12 cellular contexts compared by ENCODE assay signal in genomic region chr1:46369542-46370213, GRCh38. TPM values are rescaled to one million over a fixed set of nuclear protein-coding genes. Genes with fewer than 3 reads are reported as not detected.
A peak's percentile ranks its signal among the peaks of the same experiment; 100 is the strongest.
DNase-seq lines count a peak whose midpoint lies in the region; ATAC-seq and TF ChIP-seq lines count a peak whose summit lies in the region.
"Had no signal": no experiment of that assay in that cellular context is flagged by ENCODE, and none has a peak within 500 bp of the region (broad histone marks: within the 10 kb centered on the region; RNA-seq: fewer than 3 reads in every experiment).

No MANE protein-coding gene starts in this region.

- CTCF ChIA-PET in A673 (lab: Charles Lee): no interaction called here

- H3K4me1 ChIP-seq in A673 (ENCODE audit: insufficient read depth, low read length, poor library complexity, severe bottlenecking): no peaks in the 10 kb centered on the region
- no peaks in the 10 kb centered on the region for H3K4me1 ChIP-seq in mesendoderm (ENCODE audit: control insufficient read depth, low read depth, low read length)
- H3K4me1 ChIP-seq: gastroesophageal sphincter had no signal

- H3K27ac ChIP-seq in A673 (ENCODE audit: low read depth, low read length, poor library complexity, severe bottlenecking) (no peak overlapping the region), mesendoderm (ENCODE audit: low read depth, low read length) (no peak overlapping the region)
- H3K27ac ChIP-seq: gastroesophageal sphincter had no signal

- no peak overlapping the region for H2BK15ac ChIP-seq in mesendoderm (replicated peaks; ENCODE audit: low read depth)

- no peak overlapping the region for H3K23ac ChIP-seq in mesendoderm (ENCODE audit: low read length)

- no peaks in the 10 kb centered on the region for H3K9me3 ChIP-seq in A673 (ENCODE audit: low read depth, low read length, poor library complexity, severe bottlenecking)
- H3K9me3 ChIP-seq: gastroesophageal sphincter had no signal

- no peak overlapping the region for H2BK120ac ChIP-seq in mesendoderm (ENCODE audit: low read depth, low read length)

- no peak overlapping the region for H3K4me2 ChIP-seq in mesendoderm (ENCODE audit: low read length)

- BruUV-seq in A673 (replicated peaks; lab: Mats Ljungman, UMichigan): TSS peak; percentile 25

- H3K36me3 ChIP-seq in A673 (ENCODE audit: insufficient read depth, low read length, poor library complexity, severe bottlenecking) (no peaks in the 10 kb centered on the region), mesendoderm (ENCODE audit: control insufficient read depth, insufficient read depth, low read length) (no peaks in the 10 kb centered on the region)

- H3K27me3 ChIP-seq in A673 (replicated peaks; ENCODE audit: insufficient read depth, low read depth, low read length, poor library complexity) (no peaks in the 10 kb centered on the region), mesendoderm (ENCODE audit: insufficient read depth, low read length, poor library complexity) (no peaks in the 10 kb centered on the region)
- H3K27me3 ChIP-seq: gastroesophageal sphincter had no signal

- no peak overlapping the region for H3K9ac ChIP-seq in mesendoderm (ENCODE audit: low read length)

- no peak overlapping the region for H4K5ac ChIP-seq in mesendoderm (ENCODE audit: low read length)

- no peak overlapping the region for H3K56ac ChIP-seq in mesendoderm (ENCODE audit: low read length)

- intact Hi-C loops in A673 (cut with micrococcal nuclease; ENCODE audit: unreplicated experiment): no loop called here

- no peak overlapping the region for H3K4me3 ChIP-seq in A673 (ENCODE audit: low read depth, low read length, poor library complexity, severe bottlenecking)
- H3K4me3 ChIP-seq in fibroblast of mammary gland (ENCODE audit: control insufficient read depth, low read depth, low read length): no peak overlapping the region
- no peak overlapping the region for H3K4me3 ChIP-seq in mesendoderm (ENCODE audit: low read length)
- H3K4me3 ChIP-seq: gastroesophageal sphincter had no signal

- no peaks in the 10 kb centered on the region for H3K79me2 ChIP-seq in mesendoderm (ENCODE audit: control insufficient read depth, insufficient read depth, low read length)

- H2AK5ac ChIP-seq in mesendoderm (ENCODE audit: low read length): no peak overlapping the region

- no peak overlapping the region for H3K4ac ChIP-seq in mesendoderm (ENCODE audit: low read depth, low read length)

- peak; percentile 18 for ATAC-seq in GM18502 (IDR thresholded peaks at IDR 0.05; ENCODE audit: poor library complexity, unreplicated experiment)
- ATAC-seq: gastroesophageal sphincter had no signal

- no peak overlapping the region for H4K8ac ChIP-seq in mesendoderm (ENCODE audit: low read depth, low read length)

- POLR2A ChIA-PET in A673 (lab: Charles Lee; ENCODE audit: low non-redundant PET): no interaction called here

- WGBS in mesendoderm (ENCODE audit: extremely low coverage, insufficient coverage, low lambda C conversion rate): no CpG with 5 or more reads among the region's 4 CpGs

- DNase-seq in A673 (ENCODE audit: low spot score) (no peak), OCI-M1 (lab: John Stamatoyannopoulos, UW) (peak; percentile 80), fibroblast of mammary gland (ENCODE audit: low read depth) (peak; percentile 22), NCI-H774 (lab: John Stamatoyannopoulos, UW) (no peak), NCI-H1417 treated with DMSO at 0.1 percent for 48 hours (lab: John Stamatoyannopoulos, UW) (no peak), mesendoderm (no peak), SW 1271 (lab: John Stamatoyannopoulos, UW) (no peak)
- DNase-seq: activated gamma-delta T cell treated with Interleukin-2 at 50 U/mL for 16 hours; CD4-positive, alpha-beta T cell; NCI-H446 treated with DMSO at 0.1 percent for 48 hours had no signal

- no peaks in the 10 kb centered on the region for H3K79me1 ChIP-seq in mesendoderm (ENCODE audit: low read length)

- H3K18ac ChIP-seq in mesendoderm (ENCODE audit: low read length): no peak overlapping the region

- TF ChIP-seq CTCF in A673 (conservative IDR thresholded peaks at IDR 0.05; ENCODE audit: low read depth, low read length) (no peak), fibroblast of mammary gland (conservative IDR thresholded peaks at IDR 0.05; ENCODE audit: control insufficient read depth, insufficient read depth, low read depth, low read length) (no peak)

- H2BK5ac ChIP-seq in mesendoderm (ENCODE audit: low read length): no peak overlapping the region

RNA-seq across cellular contexts. Expression of gene FAAH, which starts 24.4 kb away (rescaled TPM):
- total RNA-seq in A673 (2021): 3.2 and 3.4 TPM in 2 replicates
- polyA plus RNA-seq in mesendoderm (2013, experiment 1 of 2): 3.3 TPM
- 3.3 TPM for polyA plus RNA-seq in mesendoderm (2013, experiment 2 of 2)

RNA-seq across cellular contexts. Expression of gene NSUN4, which starts 29.1 kb away (rescaled TPM):
- total RNA-seq in A673 (2021): 30.7 and 31.7 TPM in 2 replicates
- polyA plus RNA-seq in mesendoderm (2013, experiment 1 of 2): 15.9 TPM
- 16.9 TPM for polyA plus RNA-seq in mesendoderm (2013, experiment 2 of 2)

Comparison
In these comparisons a context has a peak if more than half of its experiments do, and no peak if none do; other contexts are left out.
1. DNase-seq: peak in OCI-M1 (single experiment) and fibroblast of mammary gland (single experiment); none in A673 (single experiment), NCI-H774 (single experiment), NCI-H1417 treated with DMSO at 0.1 percent for 48 hours (single experiment), mesendoderm (single experiment) and SW 1271 (0 of 2).